Comparison of ENCODE assay signal across 2 cellular contexts in the genomic region with DNA sequence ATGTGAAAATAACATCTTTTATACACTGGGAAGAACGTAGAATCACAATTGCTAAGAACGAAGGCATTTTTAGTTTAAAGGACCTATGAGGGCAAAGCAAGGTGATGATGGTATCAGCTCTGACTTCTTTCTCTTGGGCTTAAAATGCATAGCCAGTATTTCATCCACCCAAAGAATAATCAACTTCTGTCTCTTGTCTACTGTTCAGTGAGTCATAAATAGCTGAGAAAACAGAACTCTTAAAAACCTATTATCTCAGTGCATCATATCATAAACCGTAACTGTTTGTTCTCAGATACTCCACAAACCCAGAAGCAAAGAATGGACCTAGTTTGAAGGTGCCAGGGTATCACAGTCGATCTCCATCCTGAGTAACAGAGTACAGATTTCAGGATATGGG.
TF ChIP-seq lines count a peak whose summit lies in the region.

No MANE protein-coding gene starts in this region.

TF ChIP-seq in SK-N-SH, 30 proteins besides CTCF, POLR2A, EP300 and RAD21:
- TF ChIP-seq, protein P1, sequence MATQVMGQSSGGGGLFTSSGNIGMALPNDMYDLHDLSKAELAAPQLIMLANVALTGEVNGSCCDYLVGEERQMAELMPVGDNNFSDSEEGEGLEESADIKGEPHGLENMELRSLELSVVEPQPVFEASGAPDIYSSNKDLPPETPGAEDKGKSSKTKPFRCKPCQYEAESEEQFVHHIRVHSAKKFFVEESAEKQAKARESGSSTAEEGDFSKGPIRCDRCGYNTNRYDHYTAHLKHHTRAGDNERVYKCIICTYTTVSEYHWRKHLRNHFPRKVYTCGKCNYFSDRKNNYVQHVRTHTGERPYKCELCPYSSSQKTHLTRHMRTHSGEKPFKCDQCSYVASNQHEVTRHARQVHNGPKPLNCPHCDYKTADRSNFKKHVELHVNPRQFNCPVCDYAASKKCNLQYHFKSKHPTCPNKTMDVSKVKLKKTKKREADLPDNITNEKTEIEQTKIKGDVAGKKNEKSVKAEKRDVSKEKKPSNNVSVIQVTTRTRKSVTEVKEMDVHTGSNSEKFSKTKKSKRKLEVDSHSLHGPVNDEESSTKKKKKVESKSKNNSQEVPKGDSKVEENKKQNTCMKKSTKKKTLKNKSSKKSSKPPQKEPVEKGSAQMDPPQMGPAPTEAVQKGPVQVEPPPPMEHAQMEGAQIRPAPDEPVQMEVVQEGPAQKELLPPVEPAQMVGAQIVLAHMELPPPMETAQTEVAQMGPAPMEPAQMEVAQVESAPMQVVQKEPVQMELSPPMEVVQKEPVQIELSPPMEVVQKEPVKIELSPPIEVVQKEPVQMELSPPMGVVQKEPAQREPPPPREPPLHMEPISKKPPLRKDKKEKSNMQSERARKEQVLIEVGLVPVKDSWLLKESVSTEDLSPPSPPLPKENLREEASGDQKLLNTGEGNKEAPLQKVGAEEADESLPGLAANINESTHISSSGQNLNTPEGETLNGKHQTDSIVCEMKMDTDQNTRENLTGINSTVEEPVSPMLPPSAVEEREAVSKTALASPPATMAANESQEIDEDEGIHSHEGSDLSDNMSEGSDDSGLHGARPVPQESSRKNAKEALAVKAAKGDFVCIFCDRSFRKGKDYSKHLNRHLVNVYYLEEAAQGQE (IDR thresholded peaks at IDR 0.05; ENCODE audit: low read depth, low read length), result no peak
- TF ChIP-seq TCF12 (IDR thresholded peaks at IDR 0.05), result peak; percentile 15; the same call in 1 of the 2 replicates

TF ChIP-seq in K562, 482 proteins besides CTCF, POLR2A, EP300 and RAD21:
- TF ChIP-seq, protein P2, sequence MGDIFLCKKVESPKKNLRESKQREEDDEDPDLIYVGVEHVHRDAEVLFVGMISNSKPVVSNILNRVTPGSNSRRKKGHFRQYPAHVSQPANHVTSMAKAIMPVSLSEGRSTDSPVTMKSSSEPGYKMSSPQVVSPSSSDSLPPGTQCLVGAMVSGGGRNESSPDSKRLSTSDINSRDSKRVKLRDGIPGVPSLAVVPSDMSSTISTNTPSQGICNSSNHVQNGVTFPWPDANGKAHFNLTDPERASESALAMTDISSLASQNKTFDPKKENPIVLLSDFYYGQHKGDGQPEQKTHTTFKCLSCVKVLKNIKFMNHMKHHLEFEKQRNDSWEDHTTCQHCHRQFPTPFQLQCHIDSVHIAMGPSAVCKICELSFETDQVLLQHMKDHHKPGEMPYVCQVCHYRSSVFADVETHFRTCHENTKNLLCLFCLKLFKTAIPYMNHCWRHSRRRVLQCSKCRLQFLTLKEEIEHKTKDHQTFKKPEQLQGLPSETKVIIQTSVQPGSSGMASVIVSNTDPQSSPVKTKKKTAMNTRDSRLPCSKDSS (IDR thresholded peaks at IDR 0.05; ENCODE audit: low read depth, partially characterized antibody), result no peak
- TF ChIP-seq ZNF217 (CRISPR knock-in tag; IDR thresholded peaks at IDR 0.05) (no peak), KLF10 (CRISPR knock-in tag; IDR thresholded peaks at IDR 0.05) (no peak), RNF2 (IDR thresholded peaks at IDR 0.05) (no peak), HDAC3 (IDR thresholded peaks at IDR 0.05; ENCODE audit: borderline replicate concordance, partially characterized antibody) (no peak), SP1 (CRISPR knock-in tag; IDR thresholded peaks at IDR 0.05) (no peak), ZNF197 (CRISPR knock-in tag; IDR thresholded peaks at IDR 0.05; ENCODE audit: low read depth) (no peak), HDAC1 (IDR thresholded peaks at IDR 0.05) (no peak), FOS (IDR thresholded peaks at IDR 0.05; ENCODE audit: extremely low read depth, insufficient read length) (no peak), ADNP (tag; IDR thresholded peaks at IDR 0.05) (no peak)
- TF ChIP-seq, protein P3, sequence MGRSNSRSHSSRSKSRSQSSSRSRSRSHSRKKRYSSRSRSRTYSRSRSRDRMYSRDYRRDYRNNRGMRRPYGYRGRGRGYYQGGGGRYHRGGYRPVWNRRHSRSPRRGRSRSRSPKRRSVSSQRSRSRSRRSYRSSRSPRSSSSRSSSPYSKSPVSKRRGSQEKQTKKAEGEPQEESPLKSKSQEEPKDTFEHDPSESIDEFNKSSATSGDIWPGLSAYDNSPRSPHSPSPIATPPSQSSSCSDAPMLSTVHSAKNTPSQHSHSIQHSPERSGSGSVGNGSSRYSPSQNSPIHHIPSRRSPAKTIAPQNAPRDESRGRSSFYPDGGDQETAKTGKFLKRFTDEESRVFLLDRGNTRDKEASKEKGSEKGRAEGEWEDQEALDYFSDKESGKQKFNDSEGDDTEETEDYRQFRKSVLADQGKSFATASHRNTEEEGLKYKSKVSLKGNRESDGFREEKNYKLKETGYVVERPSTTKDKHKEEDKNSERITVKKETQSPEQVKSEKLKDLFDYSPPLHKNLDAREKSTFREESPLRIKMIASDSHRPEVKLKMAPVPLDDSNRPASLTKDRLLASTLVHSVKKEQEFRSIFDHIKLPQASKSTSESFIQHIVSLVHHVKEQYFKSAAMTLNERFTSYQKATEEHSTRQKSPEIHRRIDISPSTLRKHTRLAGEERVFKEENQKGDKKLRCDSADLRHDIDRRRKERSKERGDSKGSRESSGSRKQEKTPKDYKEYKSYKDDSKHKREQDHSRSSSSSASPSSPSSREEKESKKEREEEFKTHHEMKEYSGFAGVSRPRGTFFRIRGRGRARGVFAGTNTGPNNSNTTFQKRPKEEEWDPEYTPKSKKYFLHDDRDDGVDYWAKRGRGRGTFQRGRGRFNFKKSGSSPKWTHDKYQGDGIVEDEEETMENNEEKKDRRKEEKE (IDR thresholded peaks at IDR 0.05; ENCODE audit: borderline replicate concordance in 1 of 2, control insufficient read depth in 1 of 2, low read depth in 2 of 2, low read length in 1 of 2), result no peak
- TF ChIP-seq, protein P4, sequence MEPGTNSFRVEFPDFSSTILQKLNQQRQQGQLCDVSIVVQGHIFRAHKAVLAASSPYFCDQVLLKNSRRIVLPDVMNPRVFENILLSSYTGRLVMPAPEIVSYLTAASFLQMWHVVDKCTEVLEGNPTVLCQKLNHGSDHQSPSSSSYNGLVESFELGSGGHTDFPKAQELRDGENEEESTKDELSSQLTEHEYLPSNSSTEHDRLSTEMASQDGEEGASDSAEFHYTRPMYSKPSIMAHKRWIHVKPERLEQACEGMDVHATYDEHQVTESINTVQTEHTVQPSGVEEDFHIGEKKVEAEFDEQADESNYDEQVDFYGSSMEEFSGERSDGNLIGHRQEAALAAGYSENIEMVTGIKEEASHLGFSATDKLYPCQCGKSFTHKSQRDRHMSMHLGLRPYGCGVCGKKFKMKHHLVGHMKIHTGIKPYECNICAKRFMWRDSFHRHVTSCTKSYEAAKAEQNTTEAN (CRISPR knock-in tag; IDR thresholded peaks at IDR 0.05), result no peak
- TF ChIP-seq, protein P5, sequence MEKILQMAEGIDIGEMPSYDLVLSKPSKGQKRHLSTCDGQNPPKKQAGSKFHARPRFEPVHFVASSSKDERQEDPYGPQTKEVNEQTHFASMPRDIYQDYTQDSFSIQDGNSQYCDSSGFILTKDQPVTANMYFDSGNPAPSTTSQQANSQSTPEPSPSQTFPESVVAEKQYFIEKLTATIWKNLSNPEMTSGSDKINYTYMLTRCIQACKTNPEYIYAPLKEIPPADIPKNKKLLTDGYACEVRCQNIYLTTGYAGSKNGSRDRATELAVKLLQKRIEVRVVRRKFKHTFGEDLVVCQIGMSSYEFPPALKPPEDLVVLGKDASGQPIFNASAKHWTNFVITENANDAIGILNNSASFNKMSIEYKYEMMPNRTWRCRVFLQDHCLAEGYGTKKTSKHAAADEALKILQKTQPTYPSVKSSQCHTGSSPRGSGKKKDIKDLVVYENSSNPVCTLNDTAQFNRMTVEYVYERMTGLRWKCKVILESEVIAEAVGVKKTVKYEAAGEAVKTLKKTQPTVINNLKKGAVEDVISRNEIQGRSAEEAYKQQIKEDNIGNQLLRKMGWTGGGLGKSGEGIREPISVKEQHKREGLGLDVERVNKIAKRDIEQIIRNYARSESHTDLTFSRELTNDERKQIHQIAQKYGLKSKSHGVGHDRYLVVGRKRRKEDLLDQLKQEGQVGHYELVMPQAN (IDR thresholded peaks at IDR 0.05; ENCODE audit: borderline replicate concordance), result no peak
- TF ChIP-seq, protein P6, sequence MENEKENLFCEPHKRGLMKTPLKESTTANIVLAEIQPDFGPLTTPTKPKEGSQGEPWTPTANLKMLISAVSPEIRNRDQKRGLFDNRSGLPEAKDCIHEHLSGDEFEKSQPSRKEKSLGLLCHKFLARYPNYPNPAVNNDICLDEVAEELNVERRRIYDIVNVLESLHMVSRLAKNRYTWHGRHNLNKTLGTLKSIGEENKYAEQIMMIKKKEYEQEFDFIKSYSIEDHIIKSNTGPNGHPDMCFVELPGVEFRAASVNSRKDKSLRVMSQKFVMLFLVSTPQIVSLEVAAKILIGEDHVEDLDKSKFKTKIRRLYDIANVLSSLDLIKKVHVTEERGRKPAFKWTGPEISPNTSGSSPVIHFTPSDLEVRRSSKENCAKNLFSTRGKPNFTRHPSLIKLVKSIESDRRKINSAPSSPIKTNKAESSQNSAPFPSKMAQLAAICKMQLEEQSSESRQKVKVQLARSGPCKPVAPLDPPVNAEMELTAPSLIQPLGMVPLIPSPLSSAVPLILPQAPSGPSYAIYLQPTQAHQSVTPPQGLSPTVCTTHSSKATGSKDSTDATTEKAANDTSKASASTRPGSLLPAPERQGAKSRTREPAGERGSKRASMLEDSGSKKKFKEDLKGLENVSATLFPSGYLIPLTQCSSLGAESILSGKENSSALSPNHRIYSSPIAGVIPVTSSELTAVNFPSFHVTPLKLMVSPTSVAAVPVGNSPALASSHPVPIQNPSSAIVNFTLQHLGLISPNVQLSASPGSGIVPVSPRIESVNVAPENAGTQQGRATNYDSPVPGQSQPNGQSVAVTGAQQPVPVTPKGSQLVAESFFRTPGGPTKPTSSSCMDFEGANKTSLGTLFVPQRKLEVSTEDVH (IDR thresholded peaks at IDR 0.05; ENCODE audit: low read depth, partially characterized antibody), result no peak
